In genomic region chr2:234845602-234846588, GRCh38 we compare ENCODE assay signal across 26 cellular contexts.
A peak's percentile ranks its signal among the peaks of the same experiment; 100 is the strongest.
DNase-seq lines count a peak whose midpoint lies in the region; ATAC-seq and TF ChIP-seq lines count a peak whose summit lies in the region.
"Had no signal": no experiment of that assay in that cellular context is flagged by ENCODE, and none has a peak within 500 bp of the region (broad histone marks: within the 10 kb centered on the region; RNA-seq: fewer than 3 reads in every experiment).

No MANE protein-coding gene starts in this region.

- no peak for TF ChIP-seq CTCF in LNCaP clone FGC (IDR thresholded peaks at IDR 0.05; ENCODE audit: control insufficient read depth, extremely low read depth, insufficient read depth)
- TF ChIP-seq CTCF in neural progenitor cell (IDR thresholded peaks at IDR 0.05): no peak
- TF ChIP-seq CTCF in stomach (IDR thresholded peaks at IDR 0.05): no peak

- H4K20me1 ChIP-seq in neural progenitor cell (ENCODE audit: low read depth): no peaks in the 10 kb centered on the region

- no peak for TF ChIP-seq EP300 in stomach (IDR thresholded peaks at IDR 0.05)

- H3K9me3 ChIP-seq in neural progenitor cell (ENCODE audit: low read depth): no peaks in the 10 kb centered on the region
- H3K9me3 ChIP-seq in stomach: no peaks in the 10 kb centered on the region
- H3K9me3 ChIP-seq: Caco-2, SJSA1 had no signal

- no peaks in the 10 kb centered on the region for H3K79me2 ChIP-seq in neural progenitor cell (ENCODE audit: low read depth)

- WGBS in stomach, 5 donors: 51 to 65% (median 58%) methylated on average over 10 of the region's 10 CpGs

- H3K36me3 Mint-ChIP-seq in neural progenitor cell: peaks cover 1% of the 10 kb centered on the region
- H3K36me3 Mint-ChIP-seq in activated T-helper 17 cell treated with anti-CD3 and anti-CD28 coated beads, Interleukin-2, amount 50 U/mL, for 72 hours (ENCODE audit: low read depth): no peaks in the 10 kb centered on the region
- H3K36me3 Mint-ChIP-seq: CD8-positive, alpha-beta T cell had no signal

- H3K36me3 ChIP-seq in neural progenitor cell (no peaks in the 10 kb centered on the region), stomach (no peaks in the 10 kb centered on the region)
- H3K36me3 ChIP-seq: SJSA1 had no signal

- no peak overlapping the region for H3K4me3 Mint-ChIP-seq in neural progenitor cell
- no peak overlapping the region for H3K4me3 Mint-ChIP-seq in activated T-helper 17 cell treated with anti-CD3 and anti-CD28 coated beads, Interleukin-2, amount 50 U/mL, for 72 hours
- H3K4me3 Mint-ChIP-seq: CD8-positive, alpha-beta T cell had no signal

- ATAC-seq in left lobe of liver: peak; percentile 68
- no peak for ATAC-seq in activated T-helper 17 cell treated with anti-CD3 and anti-CD28 coated beads, Interleukin-2, amount 50 U/mL, for 72 hours (replicated peaks)
- ATAC-seq in HG03439 (IDR thresholded peaks at IDR 0.05; ENCODE audit: unreplicated experiment): no peak
- ATAC-seq: CD8-positive, alpha-beta T cell; GM12878 had no signal

- peak overlapping the region; percentile 1 for H3K4me2 ChIP-seq in neural progenitor cell
- H3K4me2 ChIP-seq: PC-9 had no signal

- no peak overlapping the region for H2AFZ ChIP-seq in neural progenitor cell (replicated peaks)
- H2AFZ ChIP-seq: PC-9 had no signal

- DNase-seq in LNCaP clone FGC (ENCODE audit: low read depth) (peak; percentile 31), left lobe of liver (ENCODE audit: low spot score) (peak; percentile 75), neural progenitor cell (ENCODE audit: low spot score) (no peak), stomach (peak; percentile 45), epidermal melanocyte (ENCODE audit: insufficient read length, low spot score) (no peak)
- DNase-seq: C1 segment of cervical spinal cord; Caco-2; CD8-positive, alpha-beta T cell; DMS79; EL; GDM1; HCEC 1CT; NCI-H1092; NCI-H1417 treated with DMSO at 0.1 percent for 48 hours; NCI-H1694 treated with DMSO at 0.1 percent for 48 hours; NCI-H2081; NCI-H226; NCI-H510A treated with DMSO at 0.1 percent for 48 hours; NCI-H748 treated with DMSO at 0.1 percent for 48 hours; Right ventricle myocardium superior; RPMI8226 had no signal

- TF ChIP-seq POLR2A in stomach (IDR thresholded peaks at IDR 0.05): no peak

- H3K9me3 Mint-ChIP-seq in neural progenitor cell: peaks cover 5% of the 10 kb centered on the region
- no peaks in the 10 kb centered on the region for H3K9me3 Mint-ChIP-seq in activated T-helper 17 cell treated with anti-CD3 and anti-CD28 coated beads, Interleukin-2, amount 50 U/mL, for 72 hours
- H3K9me3 Mint-ChIP-seq: CD8-positive, alpha-beta T cell had no signal

- intact Hi-C loops in stomach (cut with DNase I; ENCODE audit: low total_unique reads): no loop called here

- H3K27ac ChIP-seq in neural progenitor cell: no peak overlapping the region
- H3K27ac ChIP-seq in stomach: no peak overlapping the region
- H3K27ac ChIP-seq: PC-9, SJSA1 had no signal

- peaks cover 42% of the 10 kb centered on the region for H3K4me1 Mint-ChIP-seq in neural progenitor cell
- H3K4me1 Mint-ChIP-seq in activated T-helper 17 cell treated with anti-CD3 and anti-CD28 coated beads, Interleukin-2, amount 50 U/mL, for 72 hours: no peaks in the 10 kb centered on the region

- H3K27me3 ChIP-seq in neural progenitor cell: no peaks in the 10 kb centered on the region
- H3K27me3 ChIP-seq in stomach: peaks cover 0 to 5% (median 0%) of the 10 kb centered on the region in 3 donors
- H3K27me3 ChIP-seq: SJSA1 had no signal

- H3K4me3 ChIP-seq in LNCaP clone FGC (ENCODE audit: low read depth, low read length) (no peak overlapping the region), neural progenitor cell (no peak overlapping the region), stomach (no peak overlapping the region)
- H3K4me3 ChIP-seq: GM12878, PC-9, SJSA1 had no signal

- H3K27ac Mint-ChIP-seq in neural progenitor cell: peak overlapping the region; percentile 22
- H3K27ac Mint-ChIP-seq in activated T-helper 17 cell treated with anti-CD3 and anti-CD28 coated beads, Interleukin-2, amount 50 U/mL, for 72 hours: no peak overlapping the region
- H3K27ac Mint-ChIP-seq: CD8-positive, alpha-beta T cell had no signal

- peaks cover 17% of the 10 kb centered on the region for H3K4me1 ChIP-seq in neural progenitor cell
- peaks cover 0 to 22% (median 8%) of the 10 kb centered on the region in 4 donors for H3K4me1 ChIP-seq in stomach
- H3K4me1 ChIP-seq: Caco-2 had no signal

- H3K27me3 Mint-ChIP-seq in neural progenitor cell (ENCODE audit: insufficient read depth, low read depth): peaks cover 4% of the 10 kb centered on the region
- peaks cover 13% of the 10 kb centered on the region for H3K27me3 Mint-ChIP-seq in activated T-helper 17 cell treated with anti-CD3 and anti-CD28 coated beads, Interleukin-2, amount 50 U/mL, for 72 hours

- peaks cover 5% of the 10 kb centered on the region for H3F3A ChIP-seq in neural progenitor cell (ENCODE audit: low read depth)

- no peak overlapping the region for H3K9ac ChIP-seq in neural progenitor cell

Comparison
In these comparisons a context has a peak if more than half of its experiments do, and no peak if none do; other contexts are left out.
1. DNase-seq: peak in LNCaP clone FGC (single experiment), left lobe of liver (single experiment) and stomach (single experiment); none in neural progenitor cell (single experiment) and epidermal melanocyte (single experiment).